2 cellular contexts compared by ENCODE assay signal in the genomic region with DNA sequence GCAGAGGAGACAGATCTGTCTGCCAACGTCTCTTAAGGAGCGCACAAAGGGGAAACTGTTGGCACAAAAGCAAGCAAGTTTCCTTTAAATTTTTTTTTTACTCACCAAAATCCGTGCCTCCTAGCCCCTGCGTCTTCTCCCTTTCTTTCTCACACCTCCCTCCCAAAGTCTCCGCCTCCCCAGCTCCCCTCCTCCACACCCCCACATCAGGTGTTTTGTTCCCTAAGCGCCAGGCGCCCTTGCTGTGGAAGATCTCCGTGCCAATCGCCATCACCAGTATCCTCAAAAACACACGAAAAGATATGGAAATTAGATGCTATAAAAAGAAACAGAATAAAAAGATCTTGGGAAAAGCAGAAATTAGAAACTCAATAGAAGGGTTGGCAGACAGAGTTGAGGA.
TF ChIP-seq lines count a peak whose summit lies in the region.

No MANE protein-coding gene starts in this region.

TF ChIP-seq in WTC11, 78 proteins besides CTCF, POLR2A, EP300 and RAD21:
- no peak for TF ChIP-seq TEAD1 (CRISPR knock-in tag; IDR thresholded peaks at IDR 0.05)
- TF ChIP-seq FOXJ3 (CRISPR knock-in tag; IDR thresholded peaks at IDR 0.05; ENCODE audit: borderline replicate concordance): no peak
- TF ChIP-seq NFYB (CRISPR knock-in tag; conservative IDR thresholded peaks at IDR 0.05; ENCODE audit: low read depth): no peak
- no peak for TF ChIP-seq ZNF232 (CRISPR knock-in tag; IDR thresholded peaks at IDR 0.05)
- TF ChIP-seq, protein P1, sequence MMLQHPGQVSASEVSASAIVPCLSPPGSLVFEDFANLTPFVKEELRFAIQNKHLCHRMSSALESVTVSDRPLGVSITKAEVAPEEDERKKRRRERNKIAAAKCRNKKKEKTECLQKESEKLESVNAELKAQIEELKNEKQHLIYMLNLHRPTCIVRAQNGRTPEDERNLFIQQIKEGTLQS (CRISPR knock-in tag; conservative IDR thresholded peaks at IDR 0.05): no peak
- TF ChIP-seq RELA (CRISPR knock-in tag; IDR thresholded peaks at IDR 0.05; ENCODE audit: borderline replicate concordance): no peak
- TF ChIP-seq OVOL2 (CRISPR knock-in tag; IDR thresholded peaks at IDR 0.05; ENCODE audit: borderline replicate concordance): no peak
- no peak for TF ChIP-seq HMGA2 (CRISPR knock-in tag; IDR thresholded peaks at IDR 0.05)
- TF ChIP-seq JAZF1 (CRISPR knock-in tag; IDR thresholded peaks at IDR 0.05): no peak
- TF ChIP-seq, protein P2, sequence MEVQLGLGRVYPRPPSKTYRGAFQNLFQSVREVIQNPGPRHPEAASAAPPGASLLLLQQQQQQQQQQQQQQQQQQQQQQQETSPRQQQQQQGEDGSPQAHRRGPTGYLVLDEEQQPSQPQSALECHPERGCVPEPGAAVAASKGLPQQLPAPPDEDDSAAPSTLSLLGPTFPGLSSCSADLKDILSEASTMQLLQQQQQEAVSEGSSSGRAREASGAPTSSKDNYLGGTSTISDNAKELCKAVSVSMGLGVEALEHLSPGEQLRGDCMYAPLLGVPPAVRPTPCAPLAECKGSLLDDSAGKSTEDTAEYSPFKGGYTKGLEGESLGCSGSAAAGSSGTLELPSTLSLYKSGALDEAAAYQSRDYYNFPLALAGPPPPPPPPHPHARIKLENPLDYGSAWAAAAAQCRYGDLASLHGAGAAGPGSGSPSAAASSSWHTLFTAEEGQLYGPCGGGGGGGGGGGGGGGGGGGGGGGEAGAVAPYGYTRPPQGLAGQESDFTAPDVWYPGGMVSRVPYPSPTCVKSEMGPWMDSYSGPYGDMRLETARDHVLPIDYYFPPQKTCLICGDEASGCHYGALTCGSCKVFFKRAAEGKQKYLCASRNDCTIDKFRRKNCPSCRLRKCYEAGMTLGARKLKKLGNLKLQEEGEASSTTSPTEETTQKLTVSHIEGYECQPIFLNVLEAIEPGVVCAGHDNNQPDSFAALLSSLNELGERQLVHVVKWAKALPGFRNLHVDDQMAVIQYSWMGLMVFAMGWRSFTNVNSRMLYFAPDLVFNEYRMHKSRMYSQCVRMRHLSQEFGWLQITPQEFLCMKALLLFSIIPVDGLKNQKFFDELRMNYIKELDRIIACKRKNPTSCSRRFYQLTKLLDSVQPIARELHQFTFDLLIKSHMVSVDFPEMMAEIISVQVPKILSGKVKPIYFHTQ (CRISPR knock-in tag; IDR thresholded peaks at IDR 0.05): no peak
- TF ChIP-seq GRHL2 (CRISPR knock-in tag; IDR thresholded peaks at IDR 0.05; ENCODE audit: insufficient replicate concordance, severe bottlenecking): no peak
- TF ChIP-seq, protein P3, sequence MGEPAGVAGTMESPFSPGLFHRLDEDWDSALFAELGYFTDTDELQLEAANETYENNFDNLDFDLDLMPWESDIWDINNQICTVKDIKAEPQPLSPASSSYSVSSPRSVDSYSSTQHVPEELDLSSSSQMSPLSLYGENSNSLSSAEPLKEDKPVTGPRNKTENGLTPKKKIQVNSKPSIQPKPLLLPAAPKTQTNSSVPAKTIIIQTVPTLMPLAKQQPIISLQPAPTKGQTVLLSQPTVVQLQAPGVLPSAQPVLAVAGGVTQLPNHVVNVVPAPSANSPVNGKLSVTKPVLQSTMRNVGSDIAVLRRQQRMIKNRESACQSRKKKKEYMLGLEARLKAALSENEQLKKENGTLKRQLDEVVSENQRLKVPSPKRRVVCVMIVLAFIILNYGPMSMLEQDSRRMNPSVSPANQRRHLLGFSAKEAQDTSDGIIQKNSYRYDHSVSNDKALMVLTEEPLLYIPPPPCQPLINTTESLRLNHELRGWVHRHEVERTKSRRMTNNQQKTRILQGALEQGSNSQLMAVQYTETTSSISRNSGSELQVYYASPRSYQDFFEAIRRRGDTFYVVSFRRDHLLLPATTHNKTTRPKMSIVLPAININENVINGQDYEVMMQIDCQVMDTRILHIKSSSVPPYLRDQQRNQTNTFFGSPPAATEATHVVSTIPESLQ (CRISPR knock-in tag; IDR thresholded peaks at IDR 0.05): no peak
- no peak for TF ChIP-seq ELF4 (CRISPR knock-in tag; IDR thresholded peaks at IDR 0.05; ENCODE audit: low read depth)
- TF ChIP-seq NFE2L1 (CRISPR knock-in tag; IDR thresholded peaks at IDR 0.05): no peak
- no peak for TF ChIP-seq GTF2I (CRISPR knock-in tag; conservative IDR thresholded peaks at IDR 0.05)
- TF ChIP-seq RORB (CRISPR knock-in tag; IDR thresholded peaks at IDR 0.05): no peak
- TF ChIP-seq, protein P4, sequence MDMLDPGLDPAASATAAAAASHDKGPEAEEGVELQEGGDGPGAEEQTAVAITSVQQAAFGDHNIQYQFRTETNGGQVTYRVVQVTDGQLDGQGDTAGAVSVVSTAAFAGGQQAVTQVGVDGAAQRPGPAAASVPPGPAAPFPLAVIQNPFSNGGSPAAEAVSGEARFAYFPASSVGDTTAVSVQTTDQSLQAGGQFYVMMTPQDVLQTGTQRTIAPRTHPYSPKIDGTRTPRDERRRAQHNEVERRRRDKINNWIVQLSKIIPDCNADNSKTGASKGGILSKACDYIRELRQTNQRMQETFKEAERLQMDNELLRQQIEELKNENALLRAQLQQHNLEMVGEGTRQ (CRISPR knock-in tag; IDR thresholded peaks at IDR 0.05): no peak
- no peak for TF ChIP-seq CBFB (CRISPR knock-in tag; IDR thresholded peaks at IDR 0.05; ENCODE audit: low read depth)

TF ChIP-seq in H1, 55 proteins besides CTCF, POLR2A, EP300 and RAD21:
- no peak for TF ChIP-seq SP4 (IDR thresholded peaks at IDR 0.05; ENCODE audit: low read length)
- TF ChIP-seq, protein P4 (IDR thresholded peaks at IDR 0.05; ENCODE audit: low read length): no peak
- no peak for TF ChIP-seq GABPA (IDR thresholded peaks at IDR 0.05; ENCODE audit: borderline replicate concordance, insufficient read depth, low read length)
- TF ChIP-seq POU5F1 (IDR thresholded peaks at IDR 0.05; ENCODE audit: low read depth, low read length): no peak
- no peak for TF ChIP-seq KDM4A (IDR thresholded peaks at IDR 0.05; ENCODE audit: low read depth, low read length, severe bottlenecking)
